In genomic region chr7:120600607-120601006, GRCh38 we compare ENCODE assay signal across 9 cellular contexts.
"Had no signal": no experiment of that assay in that cellular context is flagged by ENCODE, and none has a peak within 500 bp of the region (broad histone marks: within the 10 kb centered on the region; RNA-seq: fewer than 3 reads in every experiment).

No MANE protein-coding gene starts in this region.

- H3K9ac ChIP-seq: GM23248 had no signal

- H3K9me3 ChIP-seq: HAP-1 had no signal

- H3K27ac ChIP-seq: GM23248 had no signal

- ATAC-seq: HCT116 had no signal

- H3K4me3 ChIP-seq: GM23248, HAP-1 had no signal

- DNase-seq: GM23248, GOT3, H7, HFFc6, IMR-90, KBM-7 had no signal

- FAIRE-seq: HTR-8/SVneo had no signal

- H3K36me3 ChIP-seq: HAP-1 had no signal

- H2AFZ ChIP-seq: GM23248 had no signal

- H3K4me1 ChIP-seq: HAP-1 had no signal
